In genomic region chr11:74170694-74171629, GRCh38 we compare ENCODE assay signal across 8 cellular contexts.
DNase-seq lines count a peak whose midpoint lies in the region; ATAC-seq and TF ChIP-seq lines count a peak whose summit lies in the region.

C2CD3 (minus strand) TSS chr11:74171002; CDS start chr11:74170792, 210 bp downstream.
A gene with protein sequence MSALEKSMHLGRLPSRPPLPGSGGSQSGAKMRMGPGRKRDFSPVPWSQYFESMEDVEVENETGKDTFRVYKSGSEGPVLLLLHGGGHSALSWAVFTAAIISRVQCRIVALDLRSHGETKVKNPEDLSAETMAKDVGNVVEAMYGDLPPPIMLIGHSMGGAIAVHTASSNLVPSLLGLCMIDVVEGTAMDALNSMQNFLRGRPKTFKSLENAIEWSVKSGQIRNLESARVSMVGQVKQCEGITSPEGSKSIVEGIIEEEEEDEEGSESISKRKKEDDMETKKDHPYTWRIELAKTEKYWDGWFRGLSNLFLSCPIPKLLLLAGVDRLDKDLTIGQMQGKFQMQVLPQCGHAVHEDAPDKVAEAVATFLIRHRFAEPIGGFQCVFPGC (plus strand): TSS chr11:74171289. CDS start chr11:74171422, 133 bp downstream.

- ATAC-seq in GM18517 (IDR thresholded peaks at IDR 0.05; ENCODE audit: unreplicated experiment) (peak; percentile 96), HG03039 (IDR thresholded peaks at IDR 0.05; ENCODE audit: unreplicated experiment) (peak; percentile 91)

- H3K27ac ChIP-seq in 22Rv1, result peak within 1 kb of the TSS; percentile 88

- peak; percentile 98 to 100 for DNase-seq in NCI-H2081 (lab: John Stamatoyannopoulos, UW)
- DNase-seq in T1000 (lab: John Stamatoyannopoulos, UW), result peak; percentile 99
- DNase-seq in astrocyte of the spinal cord (ENCODE audit: low read depth, low spot score), result peak; percentile 100
- DNase-seq in hippocampal formation (lab: John Stamatoyannopoulos, UW), result peak; percentile 99
- DNase-seq in retina, result peak; percentile 97

- in situ Hi-C loops in astrocyte of the spinal cord (cut with HindIII; ENCODE audit: low sequenced_read_pairs), result no loop called here

- peak within 1 kb of the TSS; percentile 96 for H3K4me3 ChIP-seq in astrocyte of the spinal cord (ENCODE audit: low read depth, low read length)

- TF ChIP-seq CTCF in 22Rv1 (IDR thresholded peaks at IDR 0.05) (peak; percentile 41), astrocyte of the spinal cord (IDR thresholded peaks at IDR 0.05; ENCODE audit: low read depth, low read length) (peak; percentile 44)

Comparison
In these comparisons a context has a peak if more than half of its experiments do, and no peak if none do; other contexts are left out.
1. Peak in every context shown above with its lines: DNase-seq, ATAC-seq, H3K4me3 ChIP-seq and H3K27ac ChIP-seq.